ENCODE assay signal across 1 cellular context in genomic region chr19:18291590-18292459, GRCh38.
TF ChIP-seq lines count a peak whose summit lies in the region.

No MANE protein-coding gene starts in this region.

TF ChIP-seq in HepG2, 621 proteins besides CTCF, POLR2A, EP300 and RAD21 (continued from another document and continues in another):
- TF ChIP-seq KIAA2018 (CRISPR knock-in tag; IDR thresholded peaks at IDR 0.05; ENCODE audit: borderline replicate concordance) (no peak), SOX5 (CRISPR knock-in tag; IDR thresholded peaks at IDR 0.05; ENCODE audit: borderline replicate concordance) (no peak), ZNF652 (CRISPR knock-in tag; IDR thresholded peaks at IDR 0.05; ENCODE audit: borderline replicate concordance, low read depth) (peak; percentile 93), FOXO1 (CRISPR knock-in tag; IDR thresholded peaks at IDR 0.05) (peak; percentile 86), GPN1 (CRISPR knock-in tag; IDR thresholded peaks at IDR 0.05; ENCODE audit: borderline replicate concordance) (no peak), ZNF614 (CRISPR knock-in tag; IDR thresholded peaks at IDR 0.05; ENCODE audit: borderline replicate concordance) (no peak), ZNF280B (CRISPR knock-in tag; IDR thresholded peaks at IDR 0.05; ENCODE audit: borderline replicate concordance) (no peak), ELF3 (CRISPR knock-in tag; IDR thresholded peaks at IDR 0.05) (peak; percentile 41), FOXP1 (IDR thresholded peaks at IDR 0.05) (no peak), FOXP1 (CRISPR knock-in tag; IDR thresholded peaks at IDR 0.05) (peak; percentile 51), MAZ (IDR thresholded peaks at IDR 0.05; ENCODE audit: borderline replicate concordance, low read depth, low read length) (0 out of 2 replicates have a peak, but pooled peaks have one; percentile 10), MAZ (CRISPR knock-in tag; IDR thresholded peaks at IDR 0.05; ENCODE audit: low read depth) (no peak; the same call in 1 of the 2 replicates), THAP11 (CRISPR knock-in tag; IDR thresholded peaks at IDR 0.05) (peak; percentile 51; the same call in 1 of the 2 replicates), MAX (IDR thresholded peaks at IDR 0.05) (peak; percentile 74), CENPX (CRISPR knock-in tag; IDR thresholded peaks at IDR 0.05) (no peak), ZNF383 (CRISPR knock-in tag; IDR thresholded peaks at IDR 0.05; ENCODE audit: borderline replicate concordance) (0 out of 2 replicates have a peak, but pooled peaks have one; percentile 35), SP1 (IDR thresholded peaks at IDR 0.05) (no peak), SP1 (CRISPR knock-in tag; IDR thresholded peaks at IDR 0.05) (no peak; the same call in 1 of the 2 replicates), PCBP2 (optimal IDR thresholded peaks at IDR 0.05; ENCODE audit: low read depth, low read length, poor library complexity, severe bottlenecking) (no peak), JUN (CRISPR knock-in tag; IDR thresholded peaks at IDR 0.05) (0 out of 2 replicates have a peak, but pooled peaks have one; percentile 21), ARNT (IDR thresholded peaks at IDR 0.05) (no peak), STAT5B (CRISPR knock-in tag; IDR thresholded peaks at IDR 0.05) (no peak), TFDP1 (CRISPR knock-in tag; IDR thresholded peaks at IDR 0.05; ENCODE audit: borderline replicate concordance) (peak; percentile 50; the same call in 1 of the 2 replicates), ZNF20 (CRISPR knock-in tag; IDR thresholded peaks at IDR 0.05) (no peak), ZFP82 (CRISPR knock-in tag; IDR thresholded peaks at IDR 0.05; ENCODE audit: borderline replicate concordance) (0 out of 2 replicates have a peak, but pooled peaks have one; percentile 59), ATF1 (CRISPR knock-in tag; IDR thresholded peaks at IDR 0.05) (no peak), NFKBIZ (CRISPR knock-in tag; IDR thresholded peaks at IDR 0.05) (no peak), ZNF574 (CRISPR knock-in tag; IDR thresholded peaks at IDR 0.05) (no peak; the same call in 1 of the 2 replicates), E2F2 (CRISPR knock-in tag; IDR thresholded peaks at IDR 0.05; ENCODE audit: borderline replicate concordance) (no peak), TCF7L2 (IDR thresholded peaks at IDR 0.05; ENCODE audit: low read depth, low read length) (no peak), GATAD1 (CRISPR knock-in tag; IDR thresholded peaks at IDR 0.05) (peak; percentile 67), NFYC (CRISPR knock-in tag; IDR thresholded peaks at IDR 0.05) (no peak), PAWR (CRISPR knock-in tag; IDR thresholded peaks at IDR 0.05; ENCODE audit: borderline replicate concordance) (no peak), ZFX (CRISPR knock-in tag; IDR thresholded peaks at IDR 0.05; ENCODE audit: low read depth) (peak; percentile 80), ZFP36L2 (CRISPR knock-in tag; IDR thresholded peaks at IDR 0.05) (no peak), RAD51 (IDR thresholded peaks at IDR 0.05; ENCODE audit: borderline replicate concordance) (no peak), TBX2 (CRISPR knock-in tag; IDR thresholded peaks at IDR 0.05; ENCODE audit: borderline replicate concordance) (peak; percentile 36; the same call in 1 of the 2 replicates), SRY (CRISPR knock-in tag; IDR thresholded peaks at IDR 0.05) (no peak), ARNT2 (CRISPR knock-in tag; IDR thresholded peaks at IDR 0.05; ENCODE audit: low read depth) (peak; percentile 60; the same call in 1 of the 2 replicates), FOSL2 (CRISPR knock-in tag; IDR thresholded peaks at IDR 0.05) (peak; percentile 32), ZNF121 (CRISPR knock-in tag; IDR thresholded peaks at IDR 0.05) (no peak; the same call in 1 of the 2 replicates), LBX2 (CRISPR knock-in tag; IDR thresholded peaks at IDR 0.05; ENCODE audit: borderline replicate concordance) (no peak), ZHX1 (CRISPR knock-in tag; IDR thresholded peaks at IDR 0.05; ENCODE audit: low read depth) (peak; percentile 76; the same call in 1 of the 2 replicates), ZNF136 (CRISPR knock-in tag; IDR thresholded peaks at IDR 0.05; ENCODE audit: low read depth) (0 out of 2 replicates have a peak, but pooled peaks have one; percentile 42), ZNF782 (CRISPR knock-in tag; IDR thresholded peaks at IDR 0.05; ENCODE audit: borderline replicate concordance) (peak; percentile 75; the same call in 1 of the 2 replicates), FOXO4 (CRISPR knock-in tag; conservative IDR thresholded peaks at IDR 0.05) (no peak)
